Comparison of ENCODE assay signal across 1 cellular context in genomic region chr17:73325527-73325842, GRCh38.
TF ChIP-seq lines count a peak whose summit lies in the region.

No MANE protein-coding gene starts in this region.

TF ChIP-seq in HCT116, 20 proteins besides CTCF, POLR2A, EP300 and RAD21 (continued from another document):
- TF ChIP-seq ATF3 (IDR thresholded peaks at IDR 0.05) (no peak), MAX (IDR thresholded peaks at IDR 0.05) (no peak), FOSL1 (IDR thresholded peaks at IDR 0.05; ENCODE audit: low read depth) (no peak), ELF1 (IDR thresholded peaks at IDR 0.05; ENCODE audit: borderline replicate concordance, low read depth) (no peak), JUND (IDR thresholded peaks at IDR 0.05) (no peak), EZH2 (IDR thresholded peaks at IDR 0.05) (no peak), ZBTB33 (IDR thresholded peaks at IDR 0.05; ENCODE audit: extremely low read depth, insufficient replicate concordance, low read length) (no peak), ZNF274 (IDR thresholded peaks at IDR 0.05; ENCODE audit: low read depth, low read length) (no peak), SIN3A (IDR thresholded peaks at IDR 0.05; ENCODE audit: low read depth) (no peak)
